In genomic region chr1:54559771-54560231, GRCh38 we compare ENCODE assay signal across 23 cellular contexts. TPM values are rescaled to one million over a fixed set of nuclear protein-coding genes. Genes with fewer than 3 reads are reported as not detected.
DNase-seq lines count a peak whose midpoint lies in the region; ATAC-seq and TF ChIP-seq lines count a peak whose summit lies in the region.
"Had no signal": no experiment of that assay in that cellular context is flagged by ENCODE, and none has a peak within 500 bp of the region (broad histone marks: within the 10 kb centered on the region; RNA-seq: fewer than 3 reads in every experiment).

No MANE protein-coding gene starts in this region.

- H3K9me3 ChIP-seq in heart left ventricle, result peaks cover 0 to 16% (median 0%) of the 10 kb centered on the region in 12 donors
- H3K9me3 ChIP-seq: adrenal gland, prostate gland, upper lobe of left lung had no signal

- in situ Hi-C loops in G401 (cut with HindIII; ENCODE audit: low sequenced_read_pairs), result no loop called here

- intact Hi-C loops in heart left ventricle (cut with DNase I), result loop anchor here in 3 of 10 donors (1.0 to 2.0 kb wide), 3 partner anchors 12 to 25 kb away; partner anchors contain the start of gene ACOT11 (in 1 of the 3)
- intact Hi-C loops in sciatic nerve (cut with DNase I), result no loop called here

- H3K36me3 ChIP-seq in heart left ventricle, result peaks cover 0 to 3% (median 0%) of the 10 kb centered on the region in 9 donors
- H3K36me3 ChIP-seq: adrenal gland, esophagus squamous epithelium, prostate gland, SJSA1, upper lobe of left lung had no signal

- H3K4me1 ChIP-seq in heart left ventricle, result peaks cover 0 to 50% (median 20%) of the 10 kb centered on the region in 12 donors
- H3K4me1 ChIP-seq: prostate gland, SJSA1 had no signal

- H3K27ac ChIP-seq in heart left ventricle, result peak overlapping the region; percentile 27 to 91 (median 82)
- H3K27ac ChIP-seq: adrenal gland, esophagus squamous epithelium, KMS-11, prostate gland, SJSA1, upper lobe of left lung had no signal

- peak; percentile 90 to 95 (median 94) for ATAC-seq in heart left ventricle
- ATAC-seq in sciatic nerve, result peak; percentile 17
- no peak for ATAC-seq in GM21825 (IDR thresholded peaks at IDR 0.05; ENCODE audit: unreplicated experiment)
- ATAC-seq in GM18519 (IDR thresholded peaks at IDR 0.05; ENCODE audit: low FRiP score, unreplicated experiment), result no peak
- ATAC-seq in GM18870 (IDR thresholded peaks at IDR 0.05; ENCODE audit: unreplicated experiment), result no peak
- ATAC-seq: activated CD4-positive, CD25-positive, alpha-beta regulatory T cell treated with anti-CD3 and anti-CD28 coated beads, Interleukin-2, amount 50 U/mL, for 24 hours; CD8-positive, alpha-beta T cell; HCT116; PC-3 had no signal

- H3K4me3 ChIP-seq in heart left ventricle, result no peak overlapping the region
- H3K4me3 ChIP-seq: adrenal gland, esophagus squamous epithelium, prostate gland, SJSA1, upper lobe of left lung had no signal

- TF ChIP-seq POLR2A in heart left ventricle (IDR thresholded peaks at IDR 0.05), result no peak

- TF ChIP-seq CTCF in heart left ventricle (IDR thresholded peaks at IDR 0.05), result no peak

- WGBS in heart left ventricle, 4 donors, result 26 to 55% (median 36%) methylated on average over 3 of the region's 3 CpGs

- peak; percentile 76 for DNase-seq in G401 (ENCODE audit: low spot score)
- peak; percentile 2 for DNase-seq in RPMI8226
- DNase-seq in heart left ventricle, result peak; percentile 76 to 93 (median 81)
- no peak for DNase-seq in sciatic nerve (ENCODE audit: low spot score)
- no peak for DNase-seq in activated CD4-positive, alpha-beta T cell treated with anti-CD3 and anti-CD28 coated beads for 1 hour
- DNase-seq: CD8-positive, alpha-beta T cell; DND-41; effector CD4-positive, alpha-beta T cell; esophagus squamous epithelium; mammary epithelial cell; NCI-H774; PC-3; stimulated activated naive CD4-positive, alpha-beta T cell; upper lobe of left lung had no signal

- no peaks in the 10 kb centered on the region for H3K27me3 ChIP-seq in heart left ventricle
- H3K27me3 ChIP-seq: adrenal gland, esophagus squamous epithelium, upper lobe of left lung had no signal

RNA-seq across cellular contexts. Expression of gene ACOT11, which starts 11.8 kb away (rescaled TPM):
- total RNA-seq in G401 (2014; rRNA removed; shearing (Covaris generic)), result 7.1 and 13.6 TPM in 2 replicates
- total RNA-seq in heart left ventricle, result 10 to 100 TPM; 33.2 to 69.3 (median 55.9) TPM
- 10 to 100 TPM; 40.8 to 60.8 TPM for polyA plus RNA-seq in heart left ventricle
- total RNA-seq in sciatic nerve, result 11.9 TPM

Comparison
In these comparisons a context has a peak if more than half of its experiments do, and no peak if none do; other contexts are left out.
1. DNase-seq: peak in G401 (single experiment), RPMI8226 (single experiment) and heart left ventricle (5 of 5); none in sciatic nerve (single experiment) and activated CD4-positive, alpha-beta T cell treated with anti-CD3 and anti-CD28 coated beads for 1 hour (single experiment).
2. ATAC-seq: peak in heart left ventricle (4 of 4) and sciatic nerve (single experiment); none in GM21825 (single experiment), GM18519 (single experiment) and GM18870 (single experiment).